Comparison of ENCODE assay signal across 23 cellular contexts in the genomic region with DNA sequence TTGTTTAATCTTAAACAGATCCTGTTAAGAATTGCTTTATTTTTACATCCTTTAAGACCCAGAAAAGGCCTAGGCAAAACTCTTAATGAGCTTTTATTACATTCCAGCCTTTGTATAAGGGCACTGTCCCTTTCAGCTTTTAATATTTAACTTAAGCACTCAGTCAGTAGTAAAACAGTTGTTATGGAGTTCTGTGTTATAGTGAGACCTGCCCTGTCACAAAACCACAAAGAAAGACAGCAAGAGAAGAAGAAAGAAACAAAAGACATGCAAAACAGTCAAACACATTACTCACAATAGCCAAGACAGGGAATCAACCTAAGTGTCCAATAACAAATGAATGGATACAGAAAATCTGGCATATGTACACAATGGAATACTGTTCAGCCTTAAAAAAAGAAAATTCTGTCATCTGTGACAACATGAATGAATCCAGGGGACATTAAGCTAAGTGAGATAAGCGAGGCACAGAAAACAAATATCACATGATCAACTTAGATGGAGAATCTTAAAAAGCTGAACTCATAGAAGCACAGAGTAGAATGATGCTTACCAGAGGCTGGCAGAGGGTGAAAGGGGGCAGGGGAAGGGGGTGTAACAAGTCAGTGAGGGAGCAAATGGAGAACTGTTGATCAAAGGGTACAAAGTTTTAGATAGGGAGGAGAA.
DNase-seq lines count a peak whose midpoint lies in the region; ATAC-seq, FAIRE-seq and TF ChIP-seq lines count a peak whose summit lies in the region.
"Had no signal": no experiment of that assay in that cellular context is flagged by ENCODE, and none has a peak within 500 bp of the region (broad histone marks: within the 10 kb centered on the region; RNA-seq: fewer than 3 reads in every experiment).

No MANE protein-coding gene starts in this region.

- H3K14ac ChIP-seq in neuronal stem cell (ENCODE audit: low read length) = no peak overlapping the region

- no peak for TF ChIP-seq EP300 in gastroesophageal sphincter (IDR thresholded peaks at IDR 0.05)

- H3K27ac ChIP-seq in neuronal stem cell (replicated peaks; ENCODE audit: low read length) (no peak overlapping the region), gastroesophageal sphincter (no peak overlapping the region)
- H3K27ac ChIP-seq: esophagus squamous epithelium, PC-9, psoas muscle, SJCRH30, WERI-Rb-1 had no signal

- no peak overlapping the region for H2AK5ac ChIP-seq in neuronal stem cell (ENCODE audit: low read depth, low read length)

- no peak overlapping the region for H3K23ac ChIP-seq in neuronal stem cell (ENCODE audit: low read depth, low read length, poor library complexity)

- H2AFZ ChIP-seq in neuronal stem cell (ENCODE audit: low read length) = peak overlapping the region; percentile 8
- H2AFZ ChIP-seq: PC-9 had no signal

- no peak overlapping the region for H3K4me2 ChIP-seq in neuronal stem cell (ENCODE audit: insufficient read depth, low read length, poor library complexity, severe bottlenecking)
- H3K4me2 ChIP-seq: PC-9 had no signal

- FAIRE-seq in islet of Langerhans (lab: Jason Lieb, UNC) = peak; percentile 9
- no peak for FAIRE-seq in D721Med (lab: Jason Lieb, UNC)
- FAIRE-seq: urothelium cell line had no signal

- H3K36me3 ChIP-seq in neuronal stem cell (replicated peaks in 1 of 2; ENCODE audit: control insufficient read depth in 2 of 2, insufficient read depth in 2 of 2, low read length in 2 of 2) (no peaks in the 10 kb centered on the region), gastroesophageal sphincter (no peaks in the 10 kb centered on the region)
- H3K36me3 ChIP-seq: esophagus squamous epithelium, SJCRH30, WERI-Rb-1 had no signal

- H3K9me3 ChIP-seq in neuronal stem cell (replicated peaks in 1 of 2; ENCODE audit: control insufficient read depth in 2 of 2, insufficient read depth in 1 of 2, low read depth in 1 of 2, low read length in 2 of 2) (peaks cover 0 to under 1% of the 10 kb centered on the region in 2 donors), gastroesophageal sphincter (peaks cover 0 to 8% (median 0%) of the 10 kb centered on the region in 3 donors)
- H3K9me3 ChIP-seq: esophagus squamous epithelium, psoas muscle, SJCRH30 had no signal

- no peak overlapping the region for H3K4ac ChIP-seq in neuronal stem cell (ENCODE audit: low read length)

- H3K4me1 ChIP-seq in neuronal stem cell (ENCODE audit: control insufficient read depth in 2 of 2, insufficient read depth in 1 of 2, low read depth in 1 of 2, low read length in 2 of 2) (peaks cover 0 to 6% of the 10 kb centered on the region in 2 donors), gastroesophageal sphincter (no peaks in the 10 kb centered on the region)
- H3K4me1 ChIP-seq: esophagus squamous epithelium, psoas muscle, SJCRH30 had no signal

- H2BK120ac ChIP-seq in neuronal stem cell (ENCODE audit: low read depth, low read length) = no peak overlapping the region

- no peak overlapping the region for H3K18ac ChIP-seq in neuronal stem cell (ENCODE audit: low read length)

- H3K27me3 ChIP-seq in neuronal stem cell (ENCODE audit: control insufficient read depth in 3 of 3, insufficient read depth in 3 of 3, low read depth in 1 of 3, low read length in 3 of 3) = no peaks in the 10 kb centered on the region
- no peaks in the 10 kb centered on the region for H3K27me3 ChIP-seq in gastroesophageal sphincter
- H3K27me3 ChIP-seq: esophagus squamous epithelium, SJCRH30 had no signal

- ATAC-seq in GM18858 (IDR thresholded peaks at IDR 0.05; ENCODE audit: unreplicated experiment) (peak; percentile 46), HG03442 (IDR thresholded peaks at IDR 0.05; ENCODE audit: unreplicated experiment) (peak; percentile 46), gastroesophageal sphincter (no peak), GM19351 (IDR thresholded peaks at IDR 0.05; ENCODE audit: unreplicated experiment) (no peak)
- ATAC-seq: naive thymus-derived CD8-positive, alpha-beta T cell; psoas muscle had no signal

- H3K4me3 ChIP-seq in neuronal stem cell (ENCODE audit: low read length in 2 of 2) (no peak overlapping the region), gastroesophageal sphincter (no peak overlapping the region)
- H3K4me3 ChIP-seq: esophagus squamous epithelium, PC-9, psoas muscle, SJCRH30 had no signal

- no peak for DNase-seq in neuronal stem cell (ENCODE audit: low spot score)
- no peak for DNase-seq in activated CD4-positive, alpha-beta T cell treated with anti-CD3 and anti-CD28 coated beads, Interleukin-2, amount 50 U/mL, for 48 hours
- no peak for DNase-seq in D721Med (ENCODE audit: insufficient read length, low spot score)
- DNase-seq: activated CD4-positive, alpha-beta T cell treated with anti-CD3 and anti-CD28 coated beads, Interleukin-2, amount 50 U/mL, for 4 hours; activated naive CD4-positive, alpha-beta T cell; activated T-cell treated with anti-CD3 and anti-CD28 coated beads for 4 hours; DND-41; effector CD4-positive, alpha-beta T cell; esophagus squamous epithelium; H7; naive thymus-derived CD8-positive, alpha-beta T cell; NCI-H748 treated with DMSO at 0.1 percent for 48 hours; PC-9; psoas muscle; SJCRH30; stimulated activated CD4-positive, alpha-beta T cell treated with anti-CD3 and anti-CD28 coated beads, Interleukin-4, amount 100 ng/mL, for 4 hours; WERI-Rb-1 had no signal

- H4K91ac ChIP-seq in neuronal stem cell (ENCODE audit: low read depth, low read length, poor library complexity) = no peak overlapping the region

- H2BK12ac ChIP-seq in neuronal stem cell (ENCODE audit: low read length) = no peak overlapping the region

- H3K9ac ChIP-seq in neuronal stem cell (ENCODE audit: low read depth, low read length, poor library complexity) = no peak overlapping the region

- no peak overlapping the region for H2BK5ac ChIP-seq in neuronal stem cell (ENCODE audit: low read length)

- H2BK15ac ChIP-seq in neuronal stem cell (ENCODE audit: low read length) = no peak overlapping the region

- no CpG with 5 or more reads among the region's 1 CpG for WGBS in neuronal stem cell (ENCODE audit: extremely low coverage in 2 of 2, insufficient read length in 2 of 2, insufficient replicate concordance in 1 of 2), 2 donors
- WGBS in gastroesophageal sphincter (ENCODE audit: low coverage in 1 of 2), 2 donors = 20 to 31% methylated on average over 1 of the region's 1 CpG

- no peak for TF ChIP-seq POLR2A in gastroesophageal sphincter (IDR thresholded peaks at IDR 0.05)

- H3K79me1 ChIP-seq in neuronal stem cell (ENCODE audit: low read depth, low read length) = no peaks in the 10 kb centered on the region

- no peak overlapping the region for H4K8ac ChIP-seq in neuronal stem cell (ENCODE audit: low read depth, low read length)

- TF ChIP-seq CTCF in gastroesophageal sphincter (IDR thresholded peaks at IDR 0.05) (no peak), D721Med (IDR thresholded peaks at IDR 0.05; ENCODE audit: insufficient read depth, missing control alignments) (no peak)

Comparison
In these comparisons a context has a peak if more than half of its experiments do, and no peak if none do; other contexts are left out.
1. ATAC-seq: peak in GM18858 (single experiment) and HG03442 (single experiment); none in gastroesophageal sphincter (single experiment) and GM19351 (single experiment).